ENCODE assay signal across 18 cellular contexts in genomic region chr13:94174009-94174408, GRCh38.
DNase-seq lines count a peak whose midpoint lies in the region; ATAC-seq, FAIRE-seq and TF ChIP-seq lines count a peak whose summit lies in the region.
"Had no signal": no experiment of that assay in that cellular context is flagged by ENCODE, and none has a peak within 500 bp of the region (broad histone marks: within the 10 kb centered on the region; RNA-seq: fewer than 3 reads in every experiment).

No MANE protein-coding gene starts in this region.

- peak; percentile 55 for ATAC-seq in left lobe of liver
- no peak for ATAC-seq in GM21447 (IDR thresholded peaks at IDR 0.05; ENCODE audit: unreplicated experiment)

- H3K27me3 Mint-ChIP-seq in astrocyte (ENCODE audit: low read depth, unreplicated experiment), result no peaks in the 10 kb centered on the region

- H3K9ac ChIP-seq in astrocyte (ENCODE audit: low read length), result no peak overlapping the region
- H3K9ac ChIP-seq: GM23248 had no signal

- TF ChIP-seq CTCF in astrocyte (IDR thresholded peaks at IDR 0.05; ENCODE audit: insufficient read depth, low read depth, low read length), result no peak
- no peak for TF ChIP-seq CTCF in osteoblast (IDR thresholded peaks at IDR 0.05; ENCODE audit: extremely low read depth, low read depth, low read length)

- DNase-seq in astrocyte (ENCODE audit: low read depth), result no peak
- no peak for DNase-seq in left lobe of liver (ENCODE audit: low spot score)
- no peak for DNase-seq in osteoblast (ENCODE audit: insufficient read length, low spot score, missing footprints)
- DNase-seq in NCI-H1105 (lab: John Stamatoyannopoulos, UW), result no peak
- no peak for DNase-seq in NCI-H2171 (lab: John Stamatoyannopoulos, UW)
- DNase-seq: C1 segment of cervical spinal cord; Calu3; CD4-positive, alpha-beta memory T cell; COR-L47; DMS53; DMS79 treated with DMSO at 0.1 percent for 48 hours; GF-D8; H7 had no signal

- peaks cover 21% of the 10 kb centered on the region for H3K4me1 Mint-ChIP-seq in astrocyte (ENCODE audit: low read depth, unreplicated experiment)

- H3K27me3 ChIP-seq in astrocyte (ENCODE audit: insufficient read depth, low read length), result no peaks in the 10 kb centered on the region
- no peaks in the 10 kb centered on the region for H3K27me3 ChIP-seq in osteoblast (ENCODE audit: insufficient read depth, low read length)

- H3K36me3 ChIP-seq in astrocyte (ENCODE audit: insufficient read depth, low read length) (no peaks in the 10 kb centered on the region), osteoblast (ENCODE audit: insufficient read depth, low read length) (no peaks in the 10 kb centered on the region)

- H3K27ac Mint-ChIP-seq in astrocyte (ENCODE audit: unreplicated experiment), result peak overlapping the region; percentile 84
- H3K27ac Mint-ChIP-seq: CD4-positive, alpha-beta memory T cell had no signal

- no peaks in the 10 kb centered on the region for H3K79me2 ChIP-seq in astrocyte (ENCODE audit: insufficient read depth, low read length)
- H3K79me2 ChIP-seq in osteoblast (ENCODE audit: insufficient read depth, low read length), result no peaks in the 10 kb centered on the region

- H3K4me1 ChIP-seq in astrocyte (ENCODE audit: insufficient read depth, low read length), result peaks cover 10% of the 10 kb centered on the region
- peaks cover 39% of the 10 kb centered on the region for H3K4me1 ChIP-seq in osteoblast (ENCODE audit: insufficient read depth, low read length)

- H3K4me3 ChIP-seq in astrocyte (ENCODE audit: insufficient read depth, low read depth, low read length) (no peak overlapping the region), osteoblast (ENCODE audit: insufficient read depth, low read length) (no peak overlapping the region)
- H3K4me3 ChIP-seq: GM23248 had no signal

- FAIRE-seq in astrocyte (lab: Jason Lieb, UNC), result no peak
- FAIRE-seq: GM12891, GM18507, H1 had no signal

- H3K4me3 Mint-ChIP-seq in astrocyte (ENCODE audit: unreplicated experiment), result no peak overlapping the region
- H3K4me3 Mint-ChIP-seq: CD4-positive, alpha-beta memory T cell had no signal

- H2AFZ ChIP-seq in astrocyte (ENCODE audit: low read depth, low read length) (no peak overlapping the region), osteoblast (ENCODE audit: low read length) (no peak overlapping the region)
- H2AFZ ChIP-seq: GM23248 had no signal

- H3K27ac ChIP-seq in astrocyte (ENCODE audit: low read depth, low read length) (no peak overlapping the region), osteoblast (ENCODE audit: low read depth, low read length) (peak overlapping the region; percentile 84)
- H3K27ac ChIP-seq: GM23248 had no signal

- no peaks in the 10 kb centered on the region for H3K36me3 Mint-ChIP-seq in astrocyte (ENCODE audit: low read depth, unreplicated experiment)
- H3K36me3 Mint-ChIP-seq: CD4-positive, alpha-beta memory T cell had no signal

- no peaks in the 10 kb centered on the region for H4K20me1 ChIP-seq in astrocyte (ENCODE audit: insufficient read depth, low read length)
- H4K20me1 ChIP-seq in osteoblast (ENCODE audit: insufficient read depth, low read length), result no peaks in the 10 kb centered on the region

- H3K9me3 Mint-ChIP-seq in astrocyte (ENCODE audit: unreplicated experiment), result no peaks in the 10 kb centered on the region

- H3K4me2 ChIP-seq in astrocyte (ENCODE audit: low read length) (no peak overlapping the region), osteoblast (ENCODE audit: insufficient read depth, low read length) (no peak overlapping the region)

- H3K9me3 ChIP-seq in astrocyte (ENCODE audit: insufficient read depth, low read depth, low read length), result no peaks in the 10 kb centered on the region
- no peaks in the 10 kb centered on the region for H3K9me3 ChIP-seq in osteoblast (ENCODE audit: low read depth, low read length)
